In genomic region chr20:62151835-62152364, GRCh38 we compare ENCODE assay signal across 29 cellular contexts.
"Had no signal": no experiment of that assay in that cellular context is flagged by ENCODE, and none has a peak within 500 bp of the region (broad histone marks: within the 10 kb centered on the region; RNA-seq: fewer than 3 reads in every experiment).

No MANE protein-coding gene starts in this region.

- H3K27me3 ChIP-seq: Peyer's patch, SJSA1 had no signal

- FAIRE-seq: bronchial epithelial cell, TTC549 had no signal

- H3K4me2 ChIP-seq: KMS-11, SK-N-SH had no signal

- H3K9ac ChIP-seq: KMS-11, SK-N-SH had no signal

- DNase-seq: activated CD4-positive, alpha-beta T cell treated with anti-CD3 and anti-CD28 coated beads for 36 hours; activated CD4-positive, alpha-beta T cell treated with anti-CD3 and anti-CD28 coated beads, Interleukin-2, amount 10 ng/mL, durations not matched to agents 7 days and 5 days; activated CD4-positive, alpha-beta T cell treated with anti-CD3 and anti-CD28 coated beads, Interleukin-2, amount 50 U/mL, for 48 hours; activated CD8-positive, alpha-beta T cell treated with anti-CD3 and anti-CD28 coated beads, Interleukin-2, amount 10 ng/mL, durations not matched to agents 7 days and 5 days; activated gamma-delta T cell treated with Interleukin-2 at 50 U/mL for 16 hours; activated naive CD4-positive, alpha-beta T cell treated with anti-CD3 and anti-CD28 coated beads, Interleukin-2, amount 10 ng/mL, durations not matched to agents 7 days and 5 days; activated naive CD8-positive, alpha-beta T cell treated with anti-CD3 and anti-CD28 coated beads, Interleukin-2, amount 50 U/mL, for 24 hours; activated T-cell treated with anti-CD3 and anti-CD28 coated beads, Interleukin-2, amount 50 U/mL, for 24 hours; anterior cingulate cortex; caudate nucleus; cerebellar nuclear complex; MM.1S; MV-4-11; NCI-H1092; NCI-H1436 treated with DMSO at 0.1 percent for 48 hours; NCI-H1694 treated with DMSO at 0.1 percent for 48 hours; NCI-H2029; NCI-H345; NCI-H524 treated with DMSO at 0.1 percent for 48 hours; NK-92 treated with Interleukin-12 subunit alpha and Interleukin-12 subunit beta, amount 100 ng/mL, for 24 hours; PC-3; Peyer's patch; SHP77 treated with DMSO at 0.1 percent for 48 hours; SK-N-SH had no signal

- ATAC-seq: activated CD4-positive, alpha-beta T cell treated with anti-CD3 and anti-CD28 coated beads for 36 hours; activated CD4-positive, CD25-positive, alpha-beta regulatory T cell treated with anti-CD3 and anti-CD28 coated beads, Interleukin-2, amount 50 U/mL, for 24 hours; activated CD8-positive, alpha-beta T cell treated with anti-CD3 and anti-CD28 coated beads, Interleukin-2, amount 10 ng/mL, durations not matched to agents 7 days and 5 days; activated naive CD8-positive, alpha-beta T cell treated with anti-CD3 and anti-CD28 coated beads, Interleukin-2, amount 50 U/mL, for 24 hours; PC-3 had no signal

- H3K9me3 ChIP-seq: Peyer's patch, SJSA1, SK-N-SH had no signal

- H3K4me1 ChIP-seq: SJSA1 had no signal

- H3K27ac ChIP-seq: KMS-11, Peyer's patch, SJSA1 had no signal

- H3K4me3 ChIP-seq: Peyer's patch, SJSA1 had no signal
